11 cellular contexts compared by ENCODE assay signal in the genomic region with DNA sequence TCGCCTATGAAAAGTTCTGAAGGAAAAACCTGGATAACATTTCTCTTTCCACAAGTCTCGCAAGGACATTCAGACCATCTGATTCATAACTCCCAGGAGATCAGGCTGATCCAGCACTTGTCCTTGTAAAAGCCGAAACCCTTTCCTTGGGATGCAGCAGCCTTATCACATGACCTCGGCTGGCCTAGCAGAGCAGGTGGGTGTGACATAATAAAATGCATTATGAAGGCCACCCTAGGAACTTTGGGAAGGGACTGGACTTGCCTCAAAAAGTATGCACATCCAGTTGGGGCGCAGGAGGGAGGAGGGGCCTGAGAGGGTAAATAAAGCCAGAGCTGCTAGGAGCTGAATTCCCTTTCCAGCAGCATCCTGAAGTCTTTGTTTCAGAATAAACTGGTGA.
DNase-seq lines count a peak whose midpoint lies in the region; ATAC-seq and TF ChIP-seq lines count a peak whose summit lies in the region.
"Had no signal": no experiment of that assay in that cellular context is flagged by ENCODE, and none has a peak within 500 bp of the region (broad histone marks: within the 10 kb centered on the region; RNA-seq: fewer than 3 reads in every experiment).

No MANE protein-coding gene starts in this region.

- H3K4me1 Mint-ChIP-seq in GM23338: no peaks in the 10 kb centered on the region
- peaks cover 12% of the 10 kb centered on the region for H3K4me1 Mint-ChIP-seq in WTC11

- H3K9me2 ChIP-seq in GM23338 (ENCODE audit: insufficient read depth): peaks cover 7% of the 10 kb centered on the region; the same call in 1 of the 2 replicates

- no peak overlapping the region for H3K4me2 ChIP-seq in GM23338

- H4K20me1 ChIP-seq in GM23338 (replicated peaks; ENCODE audit: insufficient read depth): no peaks in the 10 kb centered on the region

- DNase-seq in GM23338 (ENCODE audit: low spot score): peak; percentile 16
- DNase-seq in WTC11 (ENCODE audit: low spot score): no peak
- peak in 1 of 2 donors; percentile 72 for DNase-seq in cardiac muscle cell (ENCODE audit: low read depth in 1 of 2, low spot score in 1 of 2)
- no peak for DNase-seq in sciatic nerve (ENCODE audit: low spot score)
- DNase-seq in posterior cingulate gyrus: no peak
- DNase-seq: activated T-cell treated with anti-CD3 and anti-CD28 coated beads, Interleukin-2, amount 50 U/mL, for 4 hours; stimulated activated CD4-positive, alpha-beta T cell treated with anti-CD3 and anti-CD28 coated beads, Interleukin-2, amount 100 ng/mL, for 24 hours had no signal

- peak overlapping the region; percentile 75 for H2AFZ ChIP-seq in GM23338

- POLR2A ChIA-PET in WTC11 (lab: Charles Lee): no interaction called here

- H3K27me3 Mint-ChIP-seq in GM23338 (ENCODE audit: insufficient read depth, low read depth, poor library complexity) (peaks cover 2% of the 10 kb centered on the region), WTC11 (ENCODE audit: low read depth) (no peaks in the 10 kb centered on the region)
- H3K27me3 Mint-ChIP-seq: stimulated activated naive CD8-positive, alpha-beta T cell treated with anti-CD3 and anti-CD28 coated beads, Interleukin-15, Interleukin-2, amounts not matched to agents 100 ng/mL and 50 ng/mL, for 24 hours had no signal

- H3K27me3 ChIP-seq in GM23338 (ENCODE audit: insufficient read depth) (no peaks in the 10 kb centered on the region), cardiac muscle cell (no peaks in the 10 kb centered on the region)

- intact Hi-C loops in sciatic nerve (cut with DNase I): no loop called here
- intact Hi-C loops in posterior cingulate gyrus (cut with DNase I): no loop called here

- ATAC-seq in GM23338: peak; percentile 23; the same call in 1 of the 3 replicates
- ATAC-seq in WTC11: peak; percentile 47
- peak; percentile 68 for ATAC-seq in sciatic nerve
- no peak for ATAC-seq in HG02870 (IDR thresholded peaks at IDR 0.05; ENCODE audit: unreplicated experiment)
- ATAC-seq in HG03442 (IDR thresholded peaks at IDR 0.05; ENCODE audit: unreplicated experiment): no peak
- no peak for ATAC-seq in HG03025 (IDR thresholded peaks at IDR 0.05; ENCODE audit: low FRiP score, unreplicated experiment)
- ATAC-seq: activated T-cell treated with anti-CD3 and anti-CD28 coated beads, Interleukin-2, amount 50 U/mL, for 4 hours had no signal

- CTCF ChIA-PET in WTC11 (lab: Charles Lee): interaction anchor here (1.1 to 1.2 kb wide), 2 partner anchors 12 to 91 kb away, joined by 4 to 7 read pairs; no protein-coding TSS in a partner anchor

- H3K4me3 Mint-ChIP-seq in GM23338: no peak overlapping the region
- H3K4me3 Mint-ChIP-seq in WTC11: no peak overlapping the region
- H3K4me3 Mint-ChIP-seq: activated T-cell treated with anti-CD3 and anti-CD28 coated beads, Interleukin-2, amount 50 U/mL, for 4 hours; stimulated activated naive CD8-positive, alpha-beta T cell treated with anti-CD3 and anti-CD28 coated beads, Interleukin-15, Interleukin-2, amounts not matched to agents 100 ng/mL and 50 ng/mL, for 24 hours had no signal

- H3K4me3 ChIP-seq in GM23338: no peak overlapping the region
- no peak overlapping the region for H3K4me3 ChIP-seq in cardiac muscle cell

- no peaks in the 10 kb centered on the region for H3K36me3 Mint-ChIP-seq in GM23338 (ENCODE audit: low read depth)
- no peaks in the 10 kb centered on the region for H3K36me3 Mint-ChIP-seq in WTC11

- H3K27ac ChIP-seq in GM23338 (ENCODE audit: low read depth): 0 out of 2 replicates have a peak overlapping the region, but pooled peaks have one; percentile 27
- H3K27ac ChIP-seq in cardiac muscle cell: peak overlapping the region; percentile 81

- H3K36me3 ChIP-seq in GM23338 (ENCODE audit: insufficient read depth): no peaks in the 10 kb centered on the region
- H3K36me3 ChIP-seq in cardiac muscle cell: no peaks in the 10 kb centered on the region

- no peaks in the 10 kb centered on the region for H3K79me2 ChIP-seq in GM23338 (replicated peaks; ENCODE audit: insufficient read depth)

- TF ChIP-seq CTCF in GM23338 (conservative IDR thresholded peaks at IDR 0.05; ENCODE audit: low read depth in 2 of 2) (no peak), WTC11 (IDR thresholded peaks at IDR 0.05) (no peak), cardiac muscle cell (IDR thresholded peaks at IDR 0.05; ENCODE audit: low read depth, low read length) (no peak)

- H3K4me1 ChIP-seq in GM23338 (ENCODE audit: insufficient read depth) (peaks cover 4% of the 10 kb centered on the region; the same call in 1 of the 2 replicates), cardiac muscle cell (ENCODE audit: low read depth) (peaks cover 17% of the 10 kb centered on the region)

- H3K9me3 Mint-ChIP-seq in GM23338 (no peaks in the 10 kb centered on the region), WTC11 (peaks cover 8% of the 10 kb centered on the region)
- H3K9me3 Mint-ChIP-seq: activated T-cell treated with anti-CD3 and anti-CD28 coated beads, Interleukin-2, amount 50 U/mL, for 4 hours; stimulated activated naive CD8-positive, alpha-beta T cell treated with anti-CD3 and anti-CD28 coated beads, Interleukin-15, Interleukin-2, amounts not matched to agents 100 ng/mL and 50 ng/mL, for 24 hours had no signal

- no peaks in the 10 kb centered on the region for H3F3A ChIP-seq in GM23338 (replicated peaks; ENCODE audit: low read depth)

- H3K9me3 ChIP-seq in cardiac muscle cell (ENCODE audit: low read depth): no peaks in the 10 kb centered on the region

- H3K27ac Mint-ChIP-seq in GM23338 (no peak overlapping the region), WTC11 (no peak overlapping the region)
- H3K27ac Mint-ChIP-seq: stimulated activated naive CD8-positive, alpha-beta T cell treated with anti-CD3 and anti-CD28 coated beads, Interleukin-15, Interleukin-2, amounts not matched to agents 100 ng/mL and 50 ng/mL, for 24 hours had no signal

TF ChIP-seq in GM23338, 12 proteins besides CTCF, POLR2A, EP300 and RAD21 (continues in another document):
- TF ChIP-seq POLR2AphosphoS5 (IDR thresholded peaks at IDR 0.05; ENCODE audit: low read depth): no peak

TF ChIP-seq in WTC11, 78 proteins besides CTCF, POLR2A, EP300 and RAD21:
- TF ChIP-seq, protein P1, sequence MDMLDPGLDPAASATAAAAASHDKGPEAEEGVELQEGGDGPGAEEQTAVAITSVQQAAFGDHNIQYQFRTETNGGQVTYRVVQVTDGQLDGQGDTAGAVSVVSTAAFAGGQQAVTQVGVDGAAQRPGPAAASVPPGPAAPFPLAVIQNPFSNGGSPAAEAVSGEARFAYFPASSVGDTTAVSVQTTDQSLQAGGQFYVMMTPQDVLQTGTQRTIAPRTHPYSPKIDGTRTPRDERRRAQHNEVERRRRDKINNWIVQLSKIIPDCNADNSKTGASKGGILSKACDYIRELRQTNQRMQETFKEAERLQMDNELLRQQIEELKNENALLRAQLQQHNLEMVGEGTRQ (CRISPR knock-in tag; IDR thresholded peaks at IDR 0.05): 0 out of 2 replicates have a peak, but pooled peaks have one; percentile 15
- TF ChIP-seq, protein P2, sequence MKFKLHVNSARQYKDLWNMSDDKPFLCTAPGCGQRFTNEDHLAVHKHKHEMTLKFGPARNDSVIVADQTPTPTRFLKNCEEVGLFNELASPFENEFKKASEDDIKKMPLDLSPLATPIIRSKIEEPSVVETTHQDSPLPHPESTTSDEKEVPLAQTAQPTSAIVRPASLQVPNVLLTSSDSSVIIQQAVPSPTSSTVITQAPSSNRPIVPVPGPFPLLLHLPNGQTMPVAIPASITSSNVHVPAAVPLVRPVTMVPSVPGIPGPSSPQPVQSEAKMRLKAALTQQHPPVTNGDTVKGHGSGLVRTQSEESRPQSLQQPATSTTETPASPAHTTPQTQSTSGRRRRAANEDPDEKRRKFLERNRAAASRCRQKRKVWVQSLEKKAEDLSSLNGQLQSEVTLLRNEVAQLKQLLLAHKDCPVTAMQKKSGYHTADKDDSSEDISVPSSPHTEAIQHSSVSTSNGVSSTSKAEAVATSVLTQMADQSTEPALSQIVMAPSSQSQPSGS (CRISPR knock-in tag; IDR thresholded peaks at IDR 0.05; ENCODE audit: borderline replicate concordance, low read depth): no peak
- TF ChIP-seq SOX15 (CRISPR knock-in tag; IDR thresholded peaks at IDR 0.05): no peak

Comparison
In these comparisons a context has a peak if more than half of its experiments do, and no peak if none do; other contexts are left out.
1. ATAC-seq: peak in GM23338 (single experiment), WTC11 (single experiment) and sciatic nerve (single experiment); none in HG02870 (single experiment), HG03442 (single experiment) and HG03025 (single experiment).